In the genomic region with DNA sequence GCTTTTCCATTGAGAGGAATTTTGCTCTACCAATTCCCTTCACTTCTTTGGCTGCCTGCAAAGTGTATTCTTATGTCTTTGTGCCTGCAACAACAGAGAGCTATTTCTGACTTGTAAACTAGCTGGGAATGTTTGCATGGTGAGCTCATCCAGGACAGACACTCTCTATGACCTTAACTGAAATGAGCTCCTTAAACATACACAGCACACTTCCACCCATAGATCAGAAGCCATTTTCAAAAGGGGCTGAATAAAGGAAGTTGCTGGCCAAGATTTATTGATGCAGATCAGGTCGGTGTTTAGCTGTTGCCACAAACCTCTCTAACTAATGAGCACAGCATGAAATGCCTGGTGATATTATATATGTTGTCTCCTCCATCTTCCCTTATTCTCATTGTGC, we compare ENCODE assay signal across 11 cellular contexts.
DNase-seq lines count a peak whose midpoint lies in the region; ATAC-seq, FAIRE-seq and TF ChIP-seq lines count a peak whose summit lies in the region.
"Had no signal": no experiment of that assay in that cellular context is flagged by ENCODE, and none has a peak within 500 bp of the region (broad histone marks: within the 10 kb centered on the region; RNA-seq: fewer than 3 reads in every experiment).

No MANE protein-coding gene starts in this region.

- H3K9me3 Mint-ChIP-seq in stimulated activated effector memory CD8-positive, alpha-beta T cell treated with anti-CD3 and anti-CD28 coated beads, Interleukin-12 subunit alpha, Interleukin-12 subunit beta, amount 100 ng/mL, for 72 hours: no peaks in the 10 kb centered on the region
- H3K9me3 Mint-ChIP-seq: stimulated activated naive B cell treated with anti-CD40 and anti-IgM and Interleukin-4, amounts not matched to agents 10 μg/mL and 1 μg/mL and 100 μg/mL, for 72 hours had no signal

- no peaks in the 10 kb centered on the region for H3K79me2 ChIP-seq in GM12878 (ENCODE audit: control insufficient read depth, insufficient read depth, low read length)

- no peak for TF ChIP-seq POLR2A in GM12878 (IDR thresholded peaks at IDR 0.05; ENCODE audit: low read depth, low read length)

- peaks cover 34% of the 10 kb centered on the region for H3K4me1 Mint-ChIP-seq in stimulated activated effector memory CD8-positive, alpha-beta T cell treated with anti-CD3 and anti-CD28 coated beads, Interleukin-12 subunit alpha, Interleukin-12 subunit beta, amount 100 ng/mL, for 72 hours

- no peak overlapping the region for H3K4me2 ChIP-seq in GM12878 (ENCODE audit: control insufficient read depth, insufficient read depth)

- BruUV-seq in GM12878 (replicated peaks; lab: Mats Ljungman, UMichigan): no TSS peak

- CTCF ChIA-PET in GM12878 (lab: Yijun Ruan, JAX): interaction anchor here (1.2 kb wide), 1 partner anchor 129 kb away, joined by 4 read pairs; no protein-coding TSS in a partner anchor

- H3K9me3 ChIP-seq in GM12878 (replicated peaks; ENCODE audit: control insufficient read depth, insufficient read depth, low read length) (no peaks in the 10 kb centered on the region), tibial artery (no peaks in the 10 kb centered on the region)

- in situ Hi-C loops in GM12878 (cut with MboI): no loop called here

- no peak for FAIRE-seq in GM12878 (lab: Jason Lieb, UNC)
- FAIRE-seq: islet of Langerhans had no signal

- TF ChIP-seq CTCF in GM12878 (IDR thresholded peaks at IDR 0.05 in 2 of 3, conservative IDR thresholded peaks at IDR 0.05 in 1 of 3; ENCODE audit: control insufficient read depth in 2 of 3, extremely low read depth in 1 of 3, insufficient read depth in 1 of 3, low read depth in 3 of 3, low read length in 3 of 3): no peak
- TF ChIP-seq CTCF in tibial artery (IDR thresholded peaks at IDR 0.05): no peak

- 32% methylated on average over 1 of the region's 1 CpG for WGBS in GM12878 (ENCODE audit: insufficient coverage, insufficient replicate concordance, low lambda C conversion rate, missing lambda C conversion rate)

- H3K4me1 ChIP-seq in GM12878 (ENCODE audit: control insufficient read depth, insufficient read depth, low read length) (peaks cover 10% of the 10 kb centered on the region), tibial artery (peaks cover 0 to 19% (median 15%) of the 10 kb centered on the region in 4 donors)

- H3K4me3 ChIP-seq in GM12878 (no peak overlapping the region), tibial artery (no peak overlapping the region)

- H3K27ac ChIP-seq in GM12878 (ENCODE audit: control insufficient read depth, insufficient read depth) (no peak overlapping the region), tibial artery (no peak overlapping the region)

- no peak for TF ChIP-seq EP300 in GM12878 (IDR thresholded peaks at IDR 0.05; ENCODE audit: borderline replicate concordance in 1 of 2, control insufficient read depth in 1 of 2, low read depth in 2 of 2, low read length in 2 of 2)

- RAD21 ChIA-PET in GM12878 (lab: Charles Lee; ENCODE audit: unreplicated experiment): interaction anchor here (0.5 to 0.6 kb wide), 2 partner anchors 145 to 160 kb away, joined by 3 read pairs; no protein-coding TSS in a partner anchor

- peaks cover under 1% of the 10 kb centered on the region for H3K36me3 Mint-ChIP-seq in stimulated activated effector memory CD8-positive, alpha-beta T cell treated with anti-CD3 and anti-CD28 coated beads, Interleukin-12 subunit alpha, Interleukin-12 subunit beta, amount 100 ng/mL, for 72 hours

- no peak for TF ChIP-seq RAD21 in GM12878 (IDR thresholded peaks at IDR 0.05; ENCODE audit: insufficient read depth, low read depth, low read length)

- ATAC-seq in GM12878: peak; percentile 44
- ATAC-seq in stimulated activated effector memory CD8-positive, alpha-beta T cell treated with anti-CD3 and anti-CD28 coated beads, Interleukin-12 subunit alpha, Interleukin-12 subunit beta, amount 100 ng/mL, for 72 hours: no peak
- no peak for ATAC-seq in HG03354 (IDR thresholded peaks at IDR 0.05; ENCODE audit: poor library complexity, severe bottlenecking, unreplicated experiment)
- ATAC-seq in GM21528 (IDR thresholded peaks at IDR 0.05; ENCODE audit: low FRiP score, unreplicated experiment): no peak
- ATAC-seq in GM21526 (IDR thresholded peaks at IDR 0.05; ENCODE audit: low FRiP score, unreplicated experiment): no peak
- ATAC-seq: stimulated activated naive B cell treated with anti-CD40 and anti-IgM and Interleukin-4, amounts not matched to agents 10 μg/mL and 1 μg/mL and 100 μg/mL, for 72 hours had no signal

- H2AFZ ChIP-seq in GM12878 (ENCODE audit: control insufficient read depth, low read depth, low read length): no peak overlapping the region; the same call in 1 of the 2 replicates

- H3K4me3 Mint-ChIP-seq in stimulated activated effector memory CD8-positive, alpha-beta T cell treated with anti-CD3 and anti-CD28 coated beads, Interleukin-12 subunit alpha, Interleukin-12 subunit beta, amount 100 ng/mL, for 72 hours: peak overlapping the region; percentile 10
- H3K4me3 Mint-ChIP-seq: stimulated activated naive B cell treated with anti-CD40 and anti-IgM and Interleukin-4, amounts not matched to agents 10 μg/mL and 1 μg/mL and 100 μg/mL, for 72 hours had no signal

- H3K27ac Mint-ChIP-seq in stimulated activated effector memory CD8-positive, alpha-beta T cell treated with anti-CD3 and anti-CD28 coated beads, Interleukin-12 subunit alpha, Interleukin-12 subunit beta, amount 100 ng/mL, for 72 hours: peak overlapping the region; percentile 38
- H3K27ac Mint-ChIP-seq: stimulated activated naive B cell treated with anti-CD40 and anti-IgM and Interleukin-4, amounts not matched to agents 10 μg/mL and 1 μg/mL and 100 μg/mL, for 72 hours had no signal

- H4K20me1 ChIP-seq in GM12878 (ENCODE audit: control insufficient read depth, insufficient read depth): no peaks in the 10 kb centered on the region

- H3K9ac ChIP-seq in GM12878 (ENCODE audit: control insufficient read depth, insufficient read depth, low read length): no peak overlapping the region

- H3K27me3 ChIP-seq in GM12878 (replicated peaks in 1 of 2; ENCODE audit: control insufficient read depth in 2 of 2, insufficient read depth in 2 of 2, low read length in 1 of 2) (no peaks in the 10 kb centered on the region), tibial artery (no peaks in the 10 kb centered on the region)

- SMC1A ChIA-PET in GM12878 (lab: Charles Lee; ENCODE audit: uncharacterized antibody, unreplicated experiment): interaction anchor here (3.6 kb wide), 1 partner anchor 11 kb away, joined by 20 read pairs; no protein-coding TSS in a partner anchor

- POLR2A ChIA-PET in GM12878 (lab: Charles Lee): no interaction called here

- H3K36me3 ChIP-seq in GM12878 (ENCODE audit: control insufficient read depth in 2 of 2, insufficient read depth in 2 of 2, low read length in 1 of 2) (no peaks in the 10 kb centered on the region), tibial artery (peaks cover 0 to 9% (median 0%) of the 10 kb centered on the region in 3 donors)

- intact Hi-C loops in GM12878 (cut with micrococcal nuclease; ENCODE audit: unreplicated experiment) (no loop called here), tibial artery (cut with DNase I; ENCODE audit: low total_unique reads) (no loop called here)

- DNase-seq in HPDE6-E6E7 (ENCODE audit: extremely low spot score) (peak; percentile 26), GM12878 (ENCODE audit: low read depth, low spot score) (no peak), iPS-NIHi11 (ENCODE audit: low spot score) (peak; percentile 27), tibial artery (no peak)
- no peak for DNase-seq in stimulated activated effector memory CD8-positive, alpha-beta T cell treated with anti-CD3 and anti-CD28 coated beads, Interleukin-12 subunit alpha, Interleukin-12 subunit beta, amount 100 ng/mL, for 72 hours (ENCODE audit: low spot score in 2 of 2)
- DNase-seq: Karpas-422; stimulated activated naive B cell treated with anti-CD40 and anti-IgM and Interleukin-4, amounts not matched to agents 10 μg/mL and 1 μg/mL and 100 μg/mL, for 72 hours had no signal

TF ChIP-seq in GM12878, 131 proteins besides CTCF, POLR2A, EP300 and RAD21:
- TF ChIP-seq DPF2 (IDR thresholded peaks at IDR 0.05) (no peak), YY1 (IDR thresholded peaks at IDR 0.05; ENCODE audit: low read depth, low read length) (no peak), RAD51 (IDR thresholded peaks at IDR 0.05) (no peak), KDM1A (IDR thresholded peaks at IDR 0.05; ENCODE audit: borderline replicate concordance) (no peak), CREB1 (IDR thresholded peaks at IDR 0.05; ENCODE audit: low read depth) (no peak), NFIC (IDR thresholded peaks at IDR 0.05; ENCODE audit: low read depth, low read length) (no peak), ZBED1 (IDR thresholded peaks at IDR 0.05; ENCODE audit: borderline replicate concordance) (no peak)
- TF ChIP-seq, protein P1, sequence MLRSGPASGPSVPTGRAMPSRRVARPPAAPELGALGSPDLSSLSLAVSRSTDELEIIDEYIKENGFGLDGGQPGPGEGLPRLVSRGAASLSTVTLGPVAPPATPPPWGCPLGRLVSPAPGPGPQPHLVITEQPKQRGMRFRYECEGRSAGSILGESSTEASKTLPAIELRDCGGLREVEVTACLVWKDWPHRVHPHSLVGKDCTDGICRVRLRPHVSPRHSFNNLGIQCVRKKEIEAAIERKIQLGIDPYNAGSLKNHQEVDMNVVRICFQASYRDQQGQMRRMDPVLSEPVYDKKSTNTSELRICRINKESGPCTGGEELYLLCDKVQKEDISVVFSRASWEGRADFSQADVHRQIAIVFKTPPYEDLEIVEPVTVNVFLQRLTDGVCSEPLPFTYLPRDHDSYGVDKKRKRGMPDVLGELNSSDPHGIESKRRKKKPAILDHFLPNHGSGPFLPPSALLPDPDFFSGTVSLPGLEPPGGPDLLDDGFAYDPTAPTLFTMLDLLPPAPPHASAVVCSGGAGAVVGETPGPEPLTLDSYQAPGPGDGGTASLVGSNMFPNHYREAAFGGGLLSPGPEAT (IDR thresholded peaks at IDR 0.05; ENCODE audit: low read depth): no peak
- TF ChIP-seq, protein P2, sequence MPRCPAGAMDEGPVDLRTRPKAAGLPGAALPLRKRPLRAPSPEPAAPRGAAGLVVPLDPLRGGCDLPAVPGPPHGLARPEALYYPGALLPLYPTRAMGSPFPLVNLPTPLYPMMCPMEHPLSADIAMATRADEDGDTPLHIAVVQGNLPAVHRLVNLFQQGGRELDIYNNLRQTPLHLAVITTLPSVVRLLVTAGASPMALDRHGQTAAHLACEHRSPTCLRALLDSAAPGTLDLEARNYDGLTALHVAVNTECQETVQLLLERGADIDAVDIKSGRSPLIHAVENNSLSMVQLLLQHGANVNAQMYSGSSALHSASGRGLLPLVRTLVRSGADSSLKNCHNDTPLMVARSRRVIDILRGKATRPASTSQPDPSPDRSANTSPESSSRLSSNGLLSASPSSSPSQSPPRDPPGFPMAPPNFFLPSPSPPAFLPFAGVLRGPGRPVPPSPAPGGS (IDR thresholded peaks at IDR 0.05; ENCODE audit: borderline replicate concordance, insufficient read depth, low read depth, low read length, poor library complexity, severe bottlenecking): no peak

Comparison
In these comparisons a context has a peak if more than half of its experiments do, and no peak if none do; other contexts are left out.
1. DNase-seq: peak in HPDE6-E6E7 (single experiment) and iPS-NIHi11 (single experiment); none in GM12878 (single experiment), stimulated activated effector memory CD8-positive, alpha-beta T cell treated with anti-CD3 and anti-CD28 coated beads, Interleukin-12 subunit alpha, Interleukin-12 subunit beta, amount 100 ng/mL, for 72 hours (0 of 2) and tibial artery (0 of 2).